In the genomic region with DNA sequence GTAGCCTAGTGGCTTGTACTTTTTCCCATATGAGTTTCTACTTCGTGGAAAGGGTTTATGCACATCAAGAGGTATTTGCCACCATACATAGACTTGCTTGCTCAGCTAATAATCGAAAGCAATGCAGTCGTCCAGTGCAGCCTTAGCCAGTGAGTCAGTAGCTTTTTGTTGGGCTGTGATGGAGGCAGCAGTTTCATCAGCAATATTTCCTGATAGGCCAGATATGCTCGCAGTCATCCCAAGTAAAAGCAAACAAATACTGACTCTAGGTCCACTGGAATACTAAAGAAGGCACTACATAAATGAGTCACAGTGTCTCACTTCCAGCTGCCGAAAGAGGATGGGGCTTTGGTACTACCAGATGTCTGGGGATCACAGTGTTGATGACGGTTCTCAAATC, we compare ENCODE assay signal across 1 cellular context.
TF ChIP-seq lines count a peak whose summit lies in the region.

No MANE protein-coding gene starts in this region.

TF ChIP-seq in HepG2, 621 proteins besides CTCF, POLR2A, EP300 and RAD21 (continued from another document and continues in another):
- TF ChIP-seq, protein P1, sequence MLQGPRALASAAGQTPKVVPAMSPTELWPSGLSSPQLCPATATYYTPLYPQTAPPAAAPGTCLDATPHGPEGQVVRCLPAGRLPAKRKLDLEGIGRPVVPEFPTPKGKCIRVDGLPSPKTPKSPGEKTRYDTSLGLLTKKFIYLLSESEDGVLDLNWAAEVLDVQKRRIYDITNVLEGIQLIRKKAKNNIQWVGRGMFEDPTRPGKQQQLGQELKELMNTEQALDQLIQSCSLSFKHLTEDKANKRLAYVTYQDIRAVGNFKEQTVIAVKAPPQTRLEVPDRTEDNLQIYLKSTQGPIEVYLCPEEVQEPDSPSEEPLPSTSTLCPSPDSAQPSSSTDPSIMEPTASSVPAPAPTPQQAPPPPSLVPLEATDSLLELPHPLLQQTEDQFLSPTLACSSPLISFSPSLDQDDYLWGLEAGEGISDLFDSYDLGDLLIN (CRISPR knock-in tag; IDR thresholded peaks at IDR 0.05; ENCODE audit: borderline replicate concordance) = no peak
- TF ChIP-seq, protein P2, sequence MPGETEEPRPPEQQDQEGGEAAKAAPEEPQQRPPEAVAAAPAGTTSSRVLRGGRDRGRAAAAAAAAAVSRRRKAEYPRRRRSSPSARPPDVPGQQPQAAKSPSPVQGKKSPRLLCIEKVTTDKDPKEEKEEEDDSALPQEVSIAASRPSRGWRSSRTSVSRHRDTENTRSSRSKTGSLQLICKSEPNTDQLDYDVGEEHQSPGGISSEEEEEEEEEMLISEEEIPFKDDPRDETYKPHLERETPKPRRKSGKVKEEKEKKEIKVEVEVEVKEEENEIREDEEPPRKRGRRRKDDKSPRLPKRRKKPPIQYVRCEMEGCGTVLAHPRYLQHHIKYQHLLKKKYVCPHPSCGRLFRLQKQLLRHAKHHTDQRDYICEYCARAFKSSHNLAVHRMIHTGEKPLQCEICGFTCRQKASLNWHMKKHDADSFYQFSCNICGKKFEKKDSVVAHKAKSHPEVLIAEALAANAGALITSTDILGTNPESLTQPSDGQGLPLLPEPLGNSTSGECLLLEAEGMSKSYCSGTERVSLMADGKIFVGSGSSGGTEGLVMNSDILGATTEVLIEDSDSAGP (CRISPR knock-in tag; IDR thresholded peaks at IDR 0.05; ENCODE audit: borderline replicate concordance) = no peak
- no peak for TF ChIP-seq ZNF558 (CRISPR knock-in tag; IDR thresholded peaks at IDR 0.05; ENCODE audit: borderline replicate concordance)
- TF ChIP-seq ZNF234 (CRISPR knock-in tag; conservative IDR thresholded peaks at IDR 0.05) = no peak
- TF ChIP-seq, protein P3, sequence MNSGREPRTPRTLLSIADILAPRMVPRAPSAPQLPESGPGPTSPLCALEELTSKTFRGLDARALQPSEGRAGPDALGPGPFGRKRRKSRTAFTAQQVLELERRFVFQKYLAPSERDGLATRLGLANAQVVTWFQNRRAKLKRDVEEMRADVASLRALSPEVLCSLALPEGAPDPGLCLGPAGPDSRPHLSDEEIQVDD (CRISPR knock-in tag; IDR thresholded peaks at IDR 0.05; ENCODE audit: borderline replicate concordance) = no peak
- no peak for TF ChIP-seq ZNF839 (CRISPR knock-in tag; IDR thresholded peaks at IDR 0.05; ENCODE audit: borderline replicate concordance)
- TF ChIP-seq ZNF615 (CRISPR knock-in tag; IDR thresholded peaks at IDR 0.05; ENCODE audit: borderline replicate concordance) = no peak
- no peak for TF ChIP-seq NR2F1 (CRISPR knock-in tag; IDR thresholded peaks at IDR 0.05)
- TF ChIP-seq ZFP82 (CRISPR knock-in tag; IDR thresholded peaks at IDR 0.05; ENCODE audit: borderline replicate concordance) = no peak
- no peak for TF ChIP-seq ZNF614 (CRISPR knock-in tag; IDR thresholded peaks at IDR 0.05; ENCODE audit: borderline replicate concordance)
- no peak for TF ChIP-seq LCORL (IDR thresholded peaks at IDR 0.05)
- 0 out of 2 replicates have a peak, but pooled peaks have one; percentile 31 for TF ChIP-seq LCORL (CRISPR knock-in tag; IDR thresholded peaks at IDR 0.05)
- TF ChIP-seq ARID2 (CRISPR knock-in tag; IDR thresholded peaks at IDR 0.05; ENCODE audit: borderline replicate concordance) = no peak
- TF ChIP-seq ZNF44 (CRISPR knock-in tag; IDR thresholded peaks at IDR 0.05) = no peak
- no peak for TF ChIP-seq ZZZ3 (CRISPR knock-in tag; IDR thresholded peaks at IDR 0.05; ENCODE audit: borderline replicate concordance)
- TF ChIP-seq SRSF1 (optimal IDR thresholded peaks at IDR 0.05; ENCODE audit: low read depth, low read length) = no peak
- no peak for TF ChIP-seq ZBTB1 (CRISPR knock-in tag; IDR thresholded peaks at IDR 0.05; ENCODE audit: borderline replicate concordance)
- TF ChIP-seq FOSL2 (CRISPR knock-in tag; IDR thresholded peaks at IDR 0.05) = peak; percentile 76
- TF ChIP-seq KLF13 (CRISPR knock-in tag; IDR thresholded peaks at IDR 0.05) = no peak
- TF ChIP-seq, protein P4, sequence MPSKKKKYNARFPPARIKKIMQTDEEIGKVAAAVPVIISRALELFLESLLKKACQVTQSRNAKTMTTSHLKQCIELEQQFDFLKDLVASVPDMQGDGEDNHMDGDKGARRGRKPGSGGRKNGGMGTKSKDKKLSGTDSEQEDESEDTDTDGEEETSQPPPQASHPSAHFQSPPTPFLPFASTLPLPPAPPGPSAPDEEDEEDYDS (CRISPR knock-in tag; IDR thresholded peaks at IDR 0.05) = 0 out of 2 replicates have a peak, but pooled peaks have one; percentile 8
- no peak for TF ChIP-seq ARHGAP35 (CRISPR knock-in tag; IDR thresholded peaks at IDR 0.05; ENCODE audit: borderline replicate concordance)
- no peak for TF ChIP-seq BCL6 (CRISPR knock-in tag; IDR thresholded peaks at IDR 0.05)
- TF ChIP-seq SAP130 (CRISPR knock-in tag; IDR thresholded peaks at IDR 0.05; ENCODE audit: low read depth) = peak; percentile 62
- peak; percentile 90 to 92 for TF ChIP-seq MAFK (conservative IDR thresholded peaks at IDR 0.05 in 1 of 2, IDR thresholded peaks at IDR 0.05 in 1 of 2; ENCODE audit: low read length in 2 of 2)
- TF ChIP-seq FOXK2 (IDR thresholded peaks at IDR 0.05) = no peak
- no peak for TF ChIP-seq U2AF2 (IDR thresholded peaks at IDR 0.05; ENCODE audit: low read depth, low read length)
- TF ChIP-seq NFKB2 (CRISPR knock-in tag; IDR thresholded peaks at IDR 0.05; ENCODE audit: borderline replicate concordance) = no peak
- TF ChIP-seq ZNF224 (CRISPR knock-in tag; IDR thresholded peaks at IDR 0.05) = no peak
- TF ChIP-seq FOXA3 (CRISPR knock-in tag; IDR thresholded peaks at IDR 0.05) = 0 out of 2 replicates have a peak, but pooled peaks have one; percentile 9
- TF ChIP-seq, protein P5, sequence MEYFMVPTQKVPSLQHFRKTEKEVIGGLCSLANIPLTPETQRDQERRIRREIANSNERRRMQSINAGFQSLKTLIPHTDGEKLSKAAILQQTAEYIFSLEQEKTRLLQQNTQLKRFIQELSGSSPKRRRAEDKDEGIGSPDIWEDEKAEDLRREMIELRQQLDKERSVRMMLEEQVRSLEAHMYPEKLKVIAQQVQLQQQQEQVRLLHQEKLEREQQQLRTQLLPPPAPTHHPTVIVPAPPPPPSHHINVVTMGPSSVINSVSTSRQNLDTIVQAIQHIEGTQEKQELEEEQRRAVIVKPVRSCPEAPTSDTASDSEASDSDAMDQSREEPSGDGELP (IDR thresholded peaks at IDR 0.05; ENCODE audit: borderline replicate concordance, low read depth) = peak; percentile 10; the same call in 1 of the 2 replicates
- TF ChIP-seq HNRNPK (IDR thresholded peaks at IDR 0.05; ENCODE audit: low read depth, low read length, poor library complexity, severe bottlenecking) = no peak
- TF ChIP-seq, protein P6, sequence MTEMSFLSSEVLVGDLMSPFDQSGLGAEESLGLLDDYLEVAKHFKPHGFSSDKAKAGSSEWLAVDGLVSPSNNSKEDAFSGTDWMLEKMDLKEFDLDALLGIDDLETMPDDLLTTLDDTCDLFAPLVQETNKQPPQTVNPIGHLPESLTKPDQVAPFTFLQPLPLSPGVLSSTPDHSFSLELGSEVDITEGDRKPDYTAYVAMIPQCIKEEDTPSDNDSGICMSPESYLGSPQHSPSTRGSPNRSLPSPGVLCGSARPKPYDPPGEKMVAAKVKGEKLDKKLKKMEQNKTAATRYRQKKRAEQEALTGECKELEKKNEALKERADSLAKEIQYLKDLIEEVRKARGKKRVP (CRISPR knock-in tag; IDR thresholded peaks at IDR 0.05) = peak in 1 of 2 experiments; percentile 73; a peak in 2 of 4 replicates
- no peak for TF ChIP-seq MED8 (CRISPR knock-in tag; IDR thresholded peaks at IDR 0.05; ENCODE audit: insufficient replicate concordance)
- TF ChIP-seq, protein P7, sequence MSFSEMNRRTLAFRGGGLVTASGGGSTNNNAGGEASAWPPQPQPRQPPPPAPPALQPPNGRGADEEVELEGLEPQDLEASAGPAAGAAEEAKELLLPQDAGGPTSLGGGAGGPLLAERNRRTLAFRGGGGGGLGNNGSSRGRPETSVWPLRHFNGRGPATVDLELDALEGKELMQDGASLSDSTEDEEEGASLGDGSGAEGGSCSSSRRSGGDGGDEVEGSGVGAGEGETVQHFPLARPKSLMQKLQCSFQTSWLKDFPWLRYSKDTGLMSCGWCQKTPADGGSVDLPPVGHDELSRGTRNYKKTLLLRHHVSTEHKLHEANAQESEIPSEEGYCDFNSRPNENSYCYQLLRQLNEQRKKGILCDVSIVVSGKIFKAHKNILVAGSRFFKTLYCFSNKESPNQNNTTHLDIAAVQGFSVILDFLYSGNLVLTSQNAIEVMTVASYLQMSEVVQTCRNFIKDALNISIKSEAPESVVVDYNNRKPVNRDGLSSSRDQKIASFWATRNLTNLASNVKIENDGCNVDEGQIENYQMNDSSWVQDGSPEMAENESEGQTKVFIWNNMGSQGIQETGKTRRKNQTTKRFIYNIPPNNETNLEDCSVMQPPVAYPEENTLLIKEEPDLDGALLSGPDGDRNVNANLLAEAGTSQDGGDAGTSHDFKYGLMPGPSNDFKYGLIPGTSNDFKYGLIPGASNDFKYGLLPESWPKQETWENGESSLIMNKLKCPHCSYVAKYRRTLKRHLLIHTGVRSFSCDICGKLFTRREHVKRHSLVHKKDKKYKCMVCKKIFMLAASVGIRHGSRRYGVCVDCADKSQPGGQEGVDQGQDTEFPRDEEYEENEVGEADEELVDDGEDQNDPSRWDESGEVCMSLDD (CRISPR knock-in tag; IDR thresholded peaks at IDR 0.05; ENCODE audit: borderline replicate concordance) = no peak
- no peak for TF ChIP-seq RBM22 (optimal IDR thresholded peaks at IDR 0.05; ENCODE audit: low read length)
- no peak for TF ChIP-seq DNMT1 (CRISPR knock-in tag; IDR thresholded peaks at IDR 0.05)
- TF ChIP-seq, protein P8, sequence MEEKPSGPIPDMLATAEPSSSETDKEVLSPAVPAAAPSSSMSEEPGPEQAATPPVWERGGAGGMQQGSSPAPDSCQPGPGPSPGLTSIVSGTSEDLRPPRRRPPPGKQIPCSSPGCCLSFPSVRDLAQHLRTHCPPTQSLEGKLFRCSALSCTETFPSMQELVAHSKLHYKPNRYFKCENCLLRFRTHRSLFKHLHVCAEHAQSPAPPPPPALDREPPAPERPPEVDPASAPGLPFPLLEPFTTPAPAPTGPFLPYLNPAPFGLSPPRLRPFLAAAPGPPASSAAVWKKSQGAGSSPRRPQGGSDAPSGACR (CRISPR knock-in tag; IDR thresholded peaks at IDR 0.05) = no peak
- TF ChIP-seq, protein P9, sequence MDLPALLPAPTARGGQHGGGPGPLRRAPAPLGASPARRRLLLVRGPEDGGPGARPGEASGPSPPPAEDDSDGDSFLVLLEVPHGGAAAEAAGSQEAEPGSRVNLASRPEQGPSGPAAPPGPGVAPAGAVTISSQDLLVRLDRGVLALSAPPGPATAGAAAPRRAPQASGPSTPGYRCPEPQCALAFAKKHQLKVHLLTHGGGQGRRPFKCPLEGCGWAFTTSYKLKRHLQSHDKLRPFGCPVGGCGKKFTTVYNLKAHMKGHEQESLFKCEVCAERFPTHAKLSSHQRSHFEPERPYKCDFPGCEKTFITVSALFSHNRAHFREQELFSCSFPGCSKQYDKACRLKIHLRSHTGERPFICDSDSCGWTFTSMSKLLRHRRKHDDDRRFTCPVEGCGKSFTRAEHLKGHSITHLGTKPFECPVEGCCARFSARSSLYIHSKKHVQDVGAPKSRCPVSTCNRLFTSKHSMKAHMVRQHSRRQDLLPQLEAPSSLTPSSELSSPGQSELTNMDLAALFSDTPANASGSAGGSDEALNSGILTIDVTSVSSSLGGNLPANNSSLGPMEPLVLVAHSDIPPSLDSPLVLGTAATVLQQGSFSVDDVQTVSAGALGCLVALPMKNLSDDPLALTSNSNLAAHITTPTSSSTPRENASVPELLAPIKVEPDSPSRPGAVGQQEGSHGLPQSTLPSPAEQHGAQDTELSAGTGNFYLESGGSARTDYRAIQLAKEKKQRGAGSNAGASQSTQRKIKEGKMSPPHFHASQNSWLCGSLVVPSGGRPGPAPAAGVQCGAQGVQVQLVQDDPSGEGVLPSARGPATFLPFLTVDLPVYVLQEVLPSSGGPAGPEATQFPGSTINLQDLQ (CRISPR knock-in tag; IDR thresholded peaks at IDR 0.05) = no peak
- no peak for TF ChIP-seq ZNF790 (CRISPR knock-in tag; IDR thresholded peaks at IDR 0.05; ENCODE audit: borderline replicate concordance)
- no peak for TF ChIP-seq ZNF766 (CRISPR knock-in tag; IDR thresholded peaks at IDR 0.05; ENCODE audit: borderline replicate concordance)
- TF ChIP-seq, protein P10, sequence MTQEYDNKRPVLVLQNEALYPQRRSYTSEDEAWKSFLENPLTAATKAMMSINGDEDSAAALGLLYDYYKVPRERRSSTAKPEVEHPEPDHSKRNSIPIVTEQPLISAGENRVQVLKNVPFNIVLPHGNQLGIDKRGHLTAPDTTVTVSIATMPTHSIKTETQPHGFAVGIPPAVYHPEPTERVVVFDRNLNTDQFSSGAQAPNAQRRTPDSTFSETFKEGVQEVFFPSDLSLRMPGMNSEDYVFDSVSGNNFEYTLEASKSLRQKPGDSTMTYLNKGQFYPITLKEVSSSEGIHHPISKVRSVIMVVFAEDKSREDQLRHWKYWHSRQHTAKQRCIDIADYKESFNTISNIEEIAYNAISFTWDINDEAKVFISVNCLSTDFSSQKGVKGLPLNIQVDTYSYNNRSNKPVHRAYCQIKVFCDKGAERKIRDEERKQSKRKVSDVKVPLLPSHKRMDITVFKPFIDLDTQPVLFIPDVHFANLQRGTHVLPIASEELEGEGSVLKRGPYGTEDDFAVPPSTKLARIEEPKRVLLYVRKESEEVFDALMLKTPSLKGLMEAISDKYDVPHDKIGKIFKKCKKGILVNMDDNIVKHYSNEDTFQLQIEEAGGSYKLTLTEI (CRISPR knock-in tag; conservative IDR thresholded peaks at IDR 0.05) = no peak
- no peak for TF ChIP-seq ZEB1 (IDR thresholded peaks at IDR 0.05; ENCODE audit: insufficient replicate concordance, low read depth)
- TF ChIP-seq ISL2 (CRISPR knock-in tag; IDR thresholded peaks at IDR 0.05) = no peak
- TF ChIP-seq, protein P11, sequence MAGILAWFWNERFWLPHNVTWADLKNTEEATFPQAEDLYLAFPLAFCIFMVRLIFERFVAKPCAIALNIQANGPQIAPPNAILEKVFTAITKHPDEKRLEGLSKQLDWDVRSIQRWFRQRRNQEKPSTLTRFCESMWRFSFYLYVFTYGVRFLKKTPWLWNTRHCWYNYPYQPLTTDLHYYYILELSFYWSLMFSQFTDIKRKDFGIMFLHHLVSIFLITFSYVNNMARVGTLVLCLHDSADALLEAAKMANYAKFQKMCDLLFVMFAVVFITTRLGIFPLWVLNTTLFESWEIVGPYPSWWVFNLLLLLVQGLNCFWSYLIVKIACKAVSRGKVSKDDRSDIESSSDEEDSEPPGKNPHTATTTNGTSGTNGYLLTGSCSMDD (CRISPR knock-in tag; IDR thresholded peaks at IDR 0.05) = no peak
- TF ChIP-seq, protein P12, sequence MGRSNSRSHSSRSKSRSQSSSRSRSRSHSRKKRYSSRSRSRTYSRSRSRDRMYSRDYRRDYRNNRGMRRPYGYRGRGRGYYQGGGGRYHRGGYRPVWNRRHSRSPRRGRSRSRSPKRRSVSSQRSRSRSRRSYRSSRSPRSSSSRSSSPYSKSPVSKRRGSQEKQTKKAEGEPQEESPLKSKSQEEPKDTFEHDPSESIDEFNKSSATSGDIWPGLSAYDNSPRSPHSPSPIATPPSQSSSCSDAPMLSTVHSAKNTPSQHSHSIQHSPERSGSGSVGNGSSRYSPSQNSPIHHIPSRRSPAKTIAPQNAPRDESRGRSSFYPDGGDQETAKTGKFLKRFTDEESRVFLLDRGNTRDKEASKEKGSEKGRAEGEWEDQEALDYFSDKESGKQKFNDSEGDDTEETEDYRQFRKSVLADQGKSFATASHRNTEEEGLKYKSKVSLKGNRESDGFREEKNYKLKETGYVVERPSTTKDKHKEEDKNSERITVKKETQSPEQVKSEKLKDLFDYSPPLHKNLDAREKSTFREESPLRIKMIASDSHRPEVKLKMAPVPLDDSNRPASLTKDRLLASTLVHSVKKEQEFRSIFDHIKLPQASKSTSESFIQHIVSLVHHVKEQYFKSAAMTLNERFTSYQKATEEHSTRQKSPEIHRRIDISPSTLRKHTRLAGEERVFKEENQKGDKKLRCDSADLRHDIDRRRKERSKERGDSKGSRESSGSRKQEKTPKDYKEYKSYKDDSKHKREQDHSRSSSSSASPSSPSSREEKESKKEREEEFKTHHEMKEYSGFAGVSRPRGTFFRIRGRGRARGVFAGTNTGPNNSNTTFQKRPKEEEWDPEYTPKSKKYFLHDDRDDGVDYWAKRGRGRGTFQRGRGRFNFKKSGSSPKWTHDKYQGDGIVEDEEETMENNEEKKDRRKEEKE (IDR thresholded peaks at IDR 0.05) = no peak
